Comparison of ENCODE assay signal across 21 cellular contexts in genomic region chr7:28811990-28812389, GRCh38.
A peak's percentile ranks its signal among the peaks of the same experiment; 100 is the strongest.
DNase-seq lines count a peak whose midpoint lies in the region; ATAC-seq and TF ChIP-seq lines count a peak whose summit lies in the region.
"Had no signal": no experiment of that assay in that cellular context is flagged by ENCODE, and none has a peak within 500 bp of the region (broad histone marks: within the 10 kb centered on the region; RNA-seq: fewer than 3 reads in every experiment).

No MANE protein-coding gene starts in this region.

- no peak for TF ChIP-seq CTCF in fibroblast of pulmonary artery (IDR thresholded peaks at IDR 0.05; ENCODE audit: low read length, missing control alignments)

- no peaks in the 10 kb centered on the region for H3K36me3 Mint-ChIP-seq in T-cell
- H3K36me3 Mint-ChIP-seq: IgD-negative memory B cell had no signal

- ATAC-seq in SK-N-SH treated with all-trans-retinoic acid at 6 μM for 48 hours (peak; percentile 55), GM21526 (IDR thresholded peaks at IDR 0.05; ENCODE audit: low FRiP score, unreplicated experiment) (no peak), HG03280 (IDR thresholded peaks at IDR 0.05; ENCODE audit: unreplicated experiment) (no peak), T-cell (replicated peaks in 1 of 4) (no peak)

- no peak overlapping the region for H3K4me3 Mint-ChIP-seq in T-cell

- H3K4me1 Mint-ChIP-seq in T-cell, result peaks cover 0 to 3% (median 0%) of the 10 kb centered on the region in 3 donors

- H3K27ac Mint-ChIP-seq in T-cell, result no peak overlapping the region
- H3K27ac Mint-ChIP-seq: IgD-negative memory B cell had no signal

- no peaks in the 10 kb centered on the region for H3K9me3 Mint-ChIP-seq in T-cell
- H3K9me3 Mint-ChIP-seq: IgD-negative memory B cell had no signal

- DNase-seq in DMS 273 (lab: John Stamatoyannopoulos, UW; ENCODE audit: unreplicated experiment) (peak; percentile 92), M059J (ENCODE audit: low read depth) (peak; percentile 17), fibroblast of pulmonary artery (ENCODE audit: low read depth) (peak; percentile 11), NCI-H1417 treated with DMSO at 0.1 percent for 48 hours (lab: John Stamatoyannopoulos, UW) (no peak), T-cell (no peak)
- DNase-seq: AML-193; COR-L47; EL; H7; MV-4-11; NCI-H1436 treated with DMSO at 0.1 percent for 48 hours; NCI-H2081 treated with DMSO at 0.1 percent for 48 hours; NCI-H524; NK-92 treated with Interleukin-12 subunit alpha and Interleukin-12 subunit beta, amount 100 ng/mL, for 24 hours; OCI-M1; SJCRH30; SW 1271 had no signal

- no peaks in the 10 kb centered on the region for H3K27me3 Mint-ChIP-seq in T-cell
- H3K27me3 Mint-ChIP-seq: IgD-negative memory B cell had no signal

- POLR2A ChIA-PET in T-cell (lab: Charles Lee), result no interaction called here

- no peak overlapping the region for H3K4me3 ChIP-seq in fibroblast of pulmonary artery (replicated peaks; ENCODE audit: low read depth, low read length)
- H3K4me3 ChIP-seq: SJCRH30 had no signal

- CTCF ChIA-PET in T-cell (lab: Charles Lee), result no interaction called here

TF ChIP-seq in SK-N-SH treated with all-trans-retinoic acid at 6 μM for 48 hours, 23 proteins besides CTCF, POLR2A, EP300 and RAD21:
- TF ChIP-seq TSHZ2 (CRISPR knock-in tag; IDR thresholded peaks at IDR 0.05), result no peak

Comparison
In these comparisons a context has a peak if more than half of its experiments do, and no peak if none do; other contexts are left out.
1. DNase-seq: peak in DMS 273 (single experiment), M059J (single experiment) and fibroblast of pulmonary artery (single experiment); none in NCI-H1417 treated with DMSO at 0.1 percent for 48 hours (single experiment) and T-cell (0 of 34).